In the genomic region with DNA sequence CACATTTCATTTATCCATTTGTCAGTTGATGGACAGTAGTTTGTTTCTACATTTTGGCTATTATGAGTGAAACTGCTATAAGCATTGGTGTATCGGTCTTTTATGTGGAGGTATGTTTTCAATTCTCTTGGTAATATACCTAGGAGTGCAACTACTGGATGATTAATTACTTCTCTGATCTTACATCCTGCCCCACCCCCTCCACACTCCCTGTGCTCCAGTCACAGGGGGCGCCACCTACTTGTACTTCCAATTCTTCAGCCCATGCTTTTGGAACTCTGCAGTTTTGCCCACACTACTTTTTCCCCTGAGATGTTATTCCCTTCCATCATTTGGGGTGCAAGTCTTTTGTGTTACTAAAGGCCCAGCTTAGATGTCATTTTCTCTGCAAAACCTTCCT, we compare ENCODE assay signal across 12 cellular contexts. TPM values are rescaled to one million over a fixed set of nuclear protein-coding genes. Genes with fewer than 3 reads are reported as not detected.
DNase-seq lines count a peak whose midpoint lies in the region; ATAC-seq and TF ChIP-seq lines count a peak whose summit lies in the region.
"Had no signal": no experiment of that assay in that cellular context is flagged by ENCODE, and none has a peak within 500 bp of the region (broad histone marks: within the 10 kb centered on the region; RNA-seq: fewer than 3 reads in every experiment).

No MANE protein-coding gene starts in this region.

- TF ChIP-seq EP300 in esophagus muscularis mucosa (IDR thresholded peaks at IDR 0.05), result no peak

- CTCF ChIA-PET in AG04450 (lab: Charles Lee), result no interaction called here

- H3K4me1 ChIP-seq in esophagus muscularis mucosa, result peaks cover 10 to 24% (median 19%) of the 10 kb centered on the region in 4 donors

- 91% methylated on average over 2 of the region's 2 CpGs for WGBS in esophagus muscularis mucosa

- no peaks in the 10 kb centered on the region for H3K36me3 ChIP-seq in esophagus muscularis mucosa
- H3K36me3 ChIP-seq: heart right ventricle, upper lobe of right lung had no signal

- intact Hi-C loops in esophagus muscularis mucosa (cut with DNase I), result loop anchor here (10.0 kb wide), 3 partner anchors 181 to 641 kb away; a partner anchor contains a TSS

- DNase-seq in AG04450 (ENCODE audit: low read depth, low spot score) (no peak), GM12864 (ENCODE audit: low read depth) (no peak), OCI-M1 (lab: John Stamatoyannopoulos, UW) (peak; percentile 10), esophagus muscularis mucosa (ENCODE audit: extremely low spot score) (peak; percentile 55), retina (no peak), activated gamma-delta T cell (lab: John Stamatoyannopoulos, UW) (no peak), SK-N-DZ (ENCODE audit: low spot score) (no peak)
- DNase-seq: heart right ventricle, NCI-H226, T1000, upper lobe of right lung had no signal

- H3K4me3 ChIP-seq in AG04450 (ENCODE audit: low read depth, low read length), result no peak overlapping the region
- H3K4me3 ChIP-seq in GM12864 (ENCODE audit: low read depth, low read length), result no peak overlapping the region
- H3K4me3 ChIP-seq in esophagus muscularis mucosa, result no peak overlapping the region
- H3K4me3 ChIP-seq: heart right ventricle, upper lobe of right lung had no signal

- TF ChIP-seq POLR2A in esophagus muscularis mucosa (IDR thresholded peaks at IDR 0.05; ENCODE audit: low read depth), result no peak

- peak; percentile 22 for TF ChIP-seq CTCF in AG04450 (IDR thresholded peaks at IDR 0.05; ENCODE audit: low read depth, low read length)
- peak; percentile 25 for TF ChIP-seq CTCF in GM12864 (IDR thresholded peaks at IDR 0.05; ENCODE audit: low read depth, low read length, missing control alignments)
- no peak for TF ChIP-seq CTCF in esophagus muscularis mucosa (IDR thresholded peaks at IDR 0.05)

- H3K27me3 ChIP-seq in AG04450 (ENCODE audit: control insufficient read depth, insufficient read depth, low read length) (peaks cover 3% of the 10 kb centered on the region), esophagus muscularis mucosa (no peaks in the 10 kb centered on the region)
- H3K27me3 ChIP-seq: heart right ventricle, upper lobe of right lung had no signal

- no peaks in the 10 kb centered on the region for H3K9me3 ChIP-seq in AG04450 (ENCODE audit: control insufficient read depth, insufficient read depth, low read length)
- H3K9me3 ChIP-seq in esophagus muscularis mucosa, result no peaks in the 10 kb centered on the region
- H3K9me3 ChIP-seq: heart right ventricle, upper lobe of right lung had no signal

- H3K27ac ChIP-seq in AG04450 (ENCODE audit: low read depth, low read length), result no peak overlapping the region
- no peak overlapping the region for H3K27ac ChIP-seq in esophagus muscularis mucosa (replicated peaks in 1 of 4)
- H3K27ac ChIP-seq: heart right ventricle, upper lobe of right lung had no signal

- ATAC-seq in HG02798 (IDR thresholded peaks at IDR 0.05; ENCODE audit: poor library complexity, unreplicated experiment), result no peak
- ATAC-seq: heart right ventricle, upper lobe of right lung had no signal

- POLR2A ChIA-PET in AG04450 (lab: Yijun Ruan, JAX), result no interaction called here

RNA-seq across cellular contexts. Expression of a gene that starts 42.0 kb away (rescaled TPM):
- 207 and 221 TPM in 2 replicates for polyA plus RNA-seq in AG04450 (2011; rRNA removed)
- 38.3 and 61.4 TPM in 2 replicates for polyA minus RNA-seq in AG04450 (2011; rRNA and poly(A)+ RNA removed)
- total RNA-seq in esophagus muscularis mucosa, result 10 to 100 TPM; 53.6 to 67.9 (median 62.9) TPM
- 69.1 and 123 TPM in 2 replicates for polyA plus RNA-seq in SK-N-DZ (2014; cell fraction: cytosol; rRNA removed)
- polyA plus RNA-seq in SK-N-DZ (2014; cell fraction: nucleus; rRNA removed), result 48.6 and 81.7 TPM in 2 replicates

RNA-seq across cellular contexts. Expression of a gene that starts 42.3 kb away (rescaled TPM):
- polyA plus RNA-seq in AG04450 (2011; rRNA removed), result 55.0 and 61.6 TPM in 2 replicates
- polyA minus RNA-seq in AG04450 (2011; rRNA and poly(A)+ RNA removed), result 31.5 and 35.6 TPM in 2 replicates
- total RNA-seq in esophagus muscularis mucosa, result 10 to 100 TPM; 19.5 to 33.4 (median 26.2) TPM
- 17.6 and 17.8 TPM in 2 replicates for polyA plus RNA-seq in SK-N-DZ (2014; cell fraction: cytosol; rRNA removed)
- polyA plus RNA-seq in SK-N-DZ (2014; cell fraction: nucleus; rRNA removed), result 11.7 and 14.0 TPM in 2 replicates

Comparison
In these comparisons a context has a peak if more than half of its experiments do, and no peak if none do; other contexts are left out.
1. DNase-seq: peak in OCI-M1 (single experiment) and esophagus muscularis mucosa (single experiment); none in AG04450 (single experiment), GM12864 (single experiment), retina (single experiment), activated gamma-delta T cell (single experiment) and SK-N-DZ (single experiment).
2. CTCF ChIP-seq: peak in AG04450 (single experiment) and GM12864 (single experiment); none in esophagus muscularis mucosa (0 of 3).